Comparison of ENCODE assay signal across 8 cellular contexts in the genomic region with DNA sequence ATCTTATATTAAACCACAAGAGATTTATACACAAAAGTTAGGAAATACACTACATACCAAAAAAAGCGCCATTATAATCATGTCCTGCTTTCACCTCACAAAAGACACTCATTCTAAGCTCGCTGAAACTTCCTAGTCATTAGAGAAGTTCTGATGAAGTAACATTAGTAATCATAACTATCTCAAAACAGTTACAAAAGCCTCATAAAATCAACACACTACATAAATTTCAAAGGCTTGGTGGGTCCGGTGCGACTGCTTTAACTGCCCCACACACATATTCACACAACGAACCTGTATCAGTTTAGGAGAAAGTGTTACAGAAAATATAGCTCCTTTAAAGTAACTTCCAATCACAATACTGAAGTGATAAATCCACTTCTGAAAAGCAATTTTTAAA. TPM values are rescaled to one million over a fixed set of nuclear protein-coding genes. Genes with fewer than 3 reads are reported as not detected.
DNase-seq lines count a peak whose midpoint lies in the region; ATAC-seq and TF ChIP-seq lines count a peak whose summit lies in the region.

No MANE protein-coding gene starts in this region.

- H3K27ac ChIP-seq in angular gyrus (ENCODE audit: low read depth, low read length) (peak overlapping the region; percentile 37), left lung (peak overlapping the region; percentile 97 to 99), thyroid gland (peak overlapping the region; percentile 96 to 98 (median 98))

- DNase-seq in CD1c-positive myeloid dendritic cell (ENCODE audit: extremely low spot score) (peak; percentile 35), KBM-7 (peak; percentile 28), left lung (no peak), thyroid gland (no peak), LoVo (ENCODE audit: low spot score) (no peak)

- no peak for ATAC-seq in left lung
- ATAC-seq in GM19328 (IDR thresholded peaks at IDR 0.05; ENCODE audit: unreplicated experiment), result no peak
- ATAC-seq in HG03095 (IDR thresholded peaks at IDR 0.05; ENCODE audit: unreplicated experiment), result no peak

- H3K4me1 ChIP-seq in left lung (peaks cover 4 to 56% of the 10 kb centered on the region in 2 donors), thyroid gland (peaks cover 12 to 13% of the 10 kb centered on the region in 2 donors)

- intact Hi-C loops in left lung (cut with DNase I) (no loop called here), thyroid gland (cut with DNase I) (no loop called here)

- H3K27me3 ChIP-seq in left lung, result no peaks in the 10 kb centered on the region
- no peaks in the 10 kb centered on the region for H3K27me3 ChIP-seq in thyroid gland

- in situ Hi-C loops in KBM-7 (cut with MboI; ENCODE audit: low pct_unique_long_range_greater_than_20kb, low sequenced_read_pairs), result no loop called here

- H3K36me3 ChIP-seq in left lung (peaks cover 0 to 5% of the 10 kb centered on the region in 2 donors), thyroid gland (no peaks in the 10 kb centered on the region)

- TF ChIP-seq CTCF in left lung (IDR thresholded peaks at IDR 0.05) (no peak), thyroid gland (IDR thresholded peaks at IDR 0.05) (no peak)

- H3K9me3 ChIP-seq in left lung, result no peaks in the 10 kb centered on the region
- H3K9me3 ChIP-seq in thyroid gland, result no peaks in the 10 kb centered on the region

- H3K4me3 ChIP-seq in left lung, result peak overlapping the region; percentile 46 to 84
- H3K4me3 ChIP-seq in thyroid gland (replicated peaks in 1 of 3), result peak overlapping the region in 1 of 3 donors; percentile 48

- no peak for TF ChIP-seq POLR2A in thyroid gland (IDR thresholded peaks at IDR 0.05)

- 17 to 21% methylated on average over 5 of the region's 5 CpGs for WGBS in thyroid gland, 2 donors

RNA-seq across cellular contexts. Expression of gene PHIP, which starts 1.9 kb away (rescaled TPM):
- total RNA-seq in left lung (10 to 100 TPM; 27.3 to 32.3 TPM), thyroid gland (10 to 100 TPM; 28.0 to 45.9 (median 35.4) TPM)

Comparison
In these comparisons a context has a peak if more than half of its experiments do, and no peak if none do; other contexts are left out.
1. DNase-seq: peak in CD1c-positive myeloid dendritic cell (single experiment) and KBM-7 (single experiment); none in left lung (0 of 2), thyroid gland (0 of 2) and LoVo (single experiment).
2. H3K27ac ChIP-seq: peak in every context shown above with its lines; median percentile 98 in left lung; 98 in thyroid gland; 37 in angular gyrus.